25 cellular contexts compared by ENCODE assay signal in genomic region chr18:78092901-78093300, GRCh38.
"Had no signal": no experiment of that assay in that cellular context is flagged by ENCODE, and none has a peak within 500 bp of the region (broad histone marks: within the 10 kb centered on the region; RNA-seq: fewer than 3 reads in every experiment).

No MANE protein-coding gene starts in this region.

- ATAC-seq: activated CD4-positive, alpha-beta T cell treated with anti-CD3 and anti-CD28 coated beads for 36 hours; activated CD8-positive, alpha-beta memory T cell treated with anti-CD3 and anti-CD28 coated beads, Interleukin-2, amount 10 ng/mL, durations not matched to agents 7 days and 5 days; activated CD8-positive, alpha-beta T cell treated with anti-CD3 and anti-CD28 coated beads, Interleukin-2, amount 10 ng/mL, durations not matched to agents 7 days and 5 days; activated naive CD4-positive, alpha-beta T cell treated with anti-CD3 and anti-CD28 coated beads, Interleukin-2, amount 50 U/mL, for 72 hours; foreskin keratinocyte; gastroesophageal sphincter; heart right ventricle; T-helper 17 cell had no signal

- H3K4me3 Mint-ChIP-seq: activated CD4-positive, alpha-beta memory T cell treated with anti-CD3 and anti-CD28 coated beads for 36 hours; activated CD4-positive, alpha-beta T cell treated with anti-CD3 and anti-CD28 coated beads for 36 hours; activated CD4-positive, alpha-beta T cell treated with anti-CD3 and anti-CD28 coated beads, Interleukin-2, amount 10 ng/mL, durations not matched to agents 24 days and 14 days; activated CD8-positive, alpha-beta memory T cell treated with anti-CD3 and anti-CD28 coated beads, Interleukin-2, amount 10 ng/mL, durations not matched to agents 7 days and 5 days; activated CD8-positive, alpha-beta T cell treated with anti-CD3 and anti-CD28 coated beads, Interleukin-2, amount 10 ng/mL, durations not matched to agents 7 days and 5 days; activated naive CD4-positive, alpha-beta T cell treated with anti-CD3 and anti-CD28 coated beads, Interleukin-2, amount 10 ng/mL, durations not matched to agents 7 days and 5 days; activated naive CD8-positive, alpha-beta T cell treated with anti-CD3 and anti-CD28 coated beads, Interleukin-2, amount 10 ng/mL, durations not matched to agents 7 days and 5 days; brain; T-helper 17 cell; T-helper 2 cell treated with Interferon-gamma antibody and Interleukin-4, amounts not matched to agents 5 μg/mL and 100 μg/mL, for 36 hours had no signal

- H3K9me3 Mint-ChIP-seq: activated CD4-positive, alpha-beta memory T cell treated with anti-CD3 and anti-CD28 coated beads for 36 hours; activated CD4-positive, alpha-beta T cell treated with anti-CD3 and anti-CD28 coated beads, Interleukin-2, amount 10 ng/mL, durations not matched to agents 24 days and 14 days; activated naive CD8-positive, alpha-beta T cell treated with anti-CD3 and anti-CD28 coated beads, Interleukin-2, amount 10 ng/mL, durations not matched to agents 7 days and 5 days had no signal

- DNase-seq: activated CD4-positive, alpha-beta memory T cell treated with anti-CD3 and anti-CD28 coated beads for 36 hours; activated CD4-positive, alpha-beta T cell treated with anti-CD3 and anti-CD28 coated beads for 36 hours; activated CD4-positive, alpha-beta T cell treated with anti-CD3 and anti-CD28 coated beads, Interleukin-2, amount 10 ng/mL, durations not matched to agents 24 days and 14 days; activated CD4-positive, CD25-positive, alpha-beta regulatory T cell; activated CD4-positive, CD25-positive, alpha-beta regulatory T cell treated with anti-CD3 and anti-CD28 coated beads, Interleukin-2, amount 50 U/mL, for 72 hours; activated CD8-positive, alpha-beta memory T cell treated with anti-CD3 and anti-CD28 coated beads, Interleukin-2, amount 10 ng/mL, durations not matched to agents 7 days and 5 days; activated CD8-positive, alpha-beta memory T cell treated with anti-CD3 and anti-CD28 coated beads, Interleukin-2, amount 50 U/mL, for 4 hours; activated CD8-positive, alpha-beta T cell treated with anti-CD3 and anti-CD28 coated beads, Interleukin-2, amount 10 ng/mL, durations not matched to agents 7 days and 5 days; activated gamma-delta T cell; activated naive CD4-positive, alpha-beta T cell; activated naive CD4-positive, alpha-beta T cell treated with anti-CD3 and anti-CD28 coated beads, Interleukin-2, amount 10 ng/mL, durations not matched to agents 7 days and 5 days; activated naive CD8-positive, alpha-beta T cell treated with anti-CD3 and anti-CD28 coated beads, Interleukin-2, amount 10 ng/mL, durations not matched to agents 7 days and 5 days; activated T-cell treated with anti-CD3 and anti-CD28 coated beads, Interleukin-2, amount 50 U/mL, for 1 hour; activated T-cell treated with anti-CD3 and anti-CD28 coated beads, Interleukin-2, amount 50 U/mL, for 48 hours; central memory CD4-positive, alpha-beta T cell; cerebellar nuclear complex; colonic mucosa; effector CD8-positive, alpha-beta T cell; foreskin keratinocyte; heart right ventricle; T-helper 17 cell had no signal

- H3K27ac Mint-ChIP-seq: activated CD4-positive, alpha-beta memory T cell treated with anti-CD3 and anti-CD28 coated beads for 36 hours; activated CD4-positive, alpha-beta T cell treated with anti-CD3 and anti-CD28 coated beads for 36 hours; activated CD4-positive, alpha-beta T cell treated with anti-CD3 and anti-CD28 coated beads, Interleukin-2, amount 10 ng/mL, durations not matched to agents 24 days and 14 days; activated CD8-positive, alpha-beta memory T cell treated with anti-CD3 and anti-CD28 coated beads, Interleukin-2, amount 10 ng/mL, durations not matched to agents 7 days and 5 days; activated CD8-positive, alpha-beta T cell treated with anti-CD3 and anti-CD28 coated beads, Interleukin-2, amount 10 ng/mL, durations not matched to agents 7 days and 5 days; activated naive CD4-positive, alpha-beta T cell treated with anti-CD3 and anti-CD28 coated beads, Interleukin-2, amount 10 ng/mL, durations not matched to agents 7 days and 5 days; activated naive CD4-positive, alpha-beta T cell treated with anti-CD3 and anti-CD28 coated beads, Interleukin-2, amount 50 U/mL, for 72 hours; activated naive CD8-positive, alpha-beta T cell treated with anti-CD3 and anti-CD28 coated beads, Interleukin-2, amount 10 ng/mL, durations not matched to agents 7 days and 5 days; brain; T-helper 17 cell; T-helper 2 cell treated with Interferon-gamma antibody and Interleukin-4, amounts not matched to agents 5 μg/mL and 100 μg/mL, for 36 hours had no signal

- H3K36me3 Mint-ChIP-seq: activated CD4-positive, alpha-beta memory T cell treated with anti-CD3 and anti-CD28 coated beads for 36 hours; activated CD8-positive, alpha-beta memory T cell treated with anti-CD3 and anti-CD28 coated beads, Interleukin-2, amount 10 ng/mL, durations not matched to agents 7 days and 5 days; activated naive CD4-positive, alpha-beta T cell treated with anti-CD3 and anti-CD28 coated beads, Interleukin-2, amount 10 ng/mL, durations not matched to agents 7 days and 5 days; activated naive CD8-positive, alpha-beta T cell treated with anti-CD3 and anti-CD28 coated beads, Interleukin-2, amount 10 ng/mL, durations not matched to agents 7 days and 5 days; brain had no signal

- H3K4me1 Mint-ChIP-seq: activated CD4-positive, alpha-beta T cell treated with anti-CD3 and anti-CD28 coated beads for 36 hours; activated CD4-positive, alpha-beta T cell treated with anti-CD3 and anti-CD28 coated beads, Interleukin-2, amount 10 ng/mL, durations not matched to agents 24 days and 14 days; activated CD8-positive, alpha-beta memory T cell treated with anti-CD3 and anti-CD28 coated beads, Interleukin-2, amount 10 ng/mL, durations not matched to agents 7 days and 5 days; activated naive CD4-positive, alpha-beta T cell treated with anti-CD3 and anti-CD28 coated beads, Interleukin-2, amount 10 ng/mL, durations not matched to agents 7 days and 5 days; activated naive CD8-positive, alpha-beta T cell treated with anti-CD3 and anti-CD28 coated beads, Interleukin-2, amount 10 ng/mL, durations not matched to agents 7 days and 5 days; T-helper 17 cell had no signal

- H3K27me3 Mint-ChIP-seq: activated CD4-positive, alpha-beta memory T cell treated with anti-CD3 and anti-CD28 coated beads for 36 hours; activated CD4-positive, alpha-beta T cell treated with anti-CD3 and anti-CD28 coated beads, Interleukin-2, amount 10 ng/mL, durations not matched to agents 24 days and 14 days; activated CD8-positive, alpha-beta memory T cell treated with anti-CD3 and anti-CD28 coated beads, Interleukin-2, amount 10 ng/mL, durations not matched to agents 7 days and 5 days; activated naive CD4-positive, alpha-beta T cell treated with anti-CD3 and anti-CD28 coated beads, Interleukin-2, amount 10 ng/mL, durations not matched to agents 7 days and 5 days; activated naive CD8-positive, alpha-beta T cell treated with anti-CD3 and anti-CD28 coated beads, Interleukin-2, amount 10 ng/mL, durations not matched to agents 7 days and 5 days; T-helper 17 cell had no signal
